9 cellular contexts compared by ENCODE assay signal in genomic region chr10:88728107-88728763, GRCh38. TPM values are rescaled to one million over a fixed set of nuclear protein-coding genes. Genes with fewer than 3 reads are reported as not detected.
DNase-seq lines count a peak whose midpoint lies in the region; ATAC-seq and TF ChIP-seq lines count a peak whose summit lies in the region.
"Had no signal": no experiment of that assay in that cellular context is flagged by ENCODE, and none has a peak within 500 bp of the region (broad histone marks: within the 10 kb centered on the region; RNA-seq: fewer than 3 reads in every experiment).

No MANE protein-coding gene starts in this region.

- peaks cover 10% of the 10 kb centered on the region for H3K27me3 Mint-ChIP-seq in activated T-cell treated with anti-CD3 and anti-CD28 coated beads, Interleukin-2, amount 50 U/mL, for 72 hours (ENCODE audit: low read depth)

- H3K4me3 Mint-ChIP-seq in activated T-cell treated with anti-CD3 and anti-CD28 coated beads, Interleukin-2, amount 50 U/mL, for 72 hours = no peak overlapping the region

- H3K9me3 Mint-ChIP-seq in activated T-cell treated with anti-CD3 and anti-CD28 coated beads, Interleukin-2, amount 50 U/mL, for 72 hours = no peaks in the 10 kb centered on the region

- H3K4me3 ChIP-seq in left lung = no peak overlapping the region
- H3K4me3 ChIP-seq in gastroesophageal sphincter = no peak overlapping the region
- H3K4me3 ChIP-seq: SK-N-MC had no signal

- H3K4me1 ChIP-seq in left lung (no peaks in the 10 kb centered on the region), gastroesophageal sphincter (no peaks in the 10 kb centered on the region)

- H3K36me3 Mint-ChIP-seq in activated T-cell treated with anti-CD3 and anti-CD28 coated beads, Interleukin-2, amount 50 U/mL, for 72 hours (ENCODE audit: insufficient read depth in 2 of 2) = no peaks in the 10 kb centered on the region

- TF ChIP-seq EP300 in gastroesophageal sphincter (IDR thresholded peaks at IDR 0.05) = no peak

- WGBS in gastroesophageal sphincter (ENCODE audit: low coverage in 1 of 2), 2 donors = 80 to 81% methylated on average over 1 to 10 of the region's 30 CpGs

- no peak for TF ChIP-seq POLR2A in gastroesophageal sphincter (IDR thresholded peaks at IDR 0.05)

- H3K27ac Mint-ChIP-seq in activated T-cell treated with anti-CD3 and anti-CD28 coated beads, Interleukin-2, amount 50 U/mL, for 72 hours = no peak overlapping the region

- peak; percentile 62 to 75 for ATAC-seq in activated T-cell treated with anti-CD3 and anti-CD28 coated beads, Interleukin-2, amount 50 U/mL, for 72 hours (replicated peaks in 1 of 2)
- no peak for ATAC-seq in left lung
- no peak for ATAC-seq in HG03439 (IDR thresholded peaks at IDR 0.05; ENCODE audit: unreplicated experiment)
- ATAC-seq in gastroesophageal sphincter = no peak

- H3K36me3 ChIP-seq in left lung (no peaks in the 10 kb centered on the region), gastroesophageal sphincter (no peaks in the 10 kb centered on the region)

- no peaks in the 10 kb centered on the region for H3K9me3 ChIP-seq in left lung
- H3K9me3 ChIP-seq in gastroesophageal sphincter = no peaks in the 10 kb centered on the region

- DNase-seq in AG20443 (ENCODE audit: low spot score) (peak; percentile 11), HT-29 (ENCODE audit: low spot score) (peak; percentile 21), left lung (peak; percentile 32 to 76), NCI-H1930 (lab: John Stamatoyannopoulos, UW) (no peak), NCI-H2227 treated with DMSO at 0.1 percent for 48 hours (lab: John Stamatoyannopoulos, UW) (no peak)
- peak; percentile 77 to 81 for DNase-seq in activated T-cell treated with anti-CD3 and anti-CD28 coated beads, Interleukin-2, amount 50 U/mL, for 72 hours

- peaks cover 0 to 7% of the 10 kb centered on the region in 2 donors for H3K27me3 ChIP-seq in left lung
- peaks cover 18% of the 10 kb centered on the region for H3K27me3 ChIP-seq in gastroesophageal sphincter

- H3K4me1 Mint-ChIP-seq in activated T-cell treated with anti-CD3 and anti-CD28 coated beads, Interleukin-2, amount 50 U/mL, for 72 hours (ENCODE audit: low read depth) = peaks cover 6% of the 10 kb centered on the region

- H3K27ac ChIP-seq in left lung = no peak overlapping the region
- no peak overlapping the region for H3K27ac ChIP-seq in gastroesophageal sphincter
- H3K27ac ChIP-seq: SK-N-MC had no signal

- intact Hi-C loops in left lung (cut with DNase I) = no loop called here

- TF ChIP-seq CTCF in left lung (IDR thresholded peaks at IDR 0.05) (no peak), gastroesophageal sphincter (IDR thresholded peaks at IDR 0.05) (no peak)

RNA-seq across cellular contexts. Expression of gene LIPK, which starts 22.2 kb away (rescaled TPM):
- not detected in 2 replicates for total RNA-seq in HT-29 (2014; rRNA removed; shearing (Covaris generic))
- total RNA-seq in activated T-cell treated with anti-CD3 and anti-CD28 coated beads, Interleukin-2, amount 50 U/mL, for 72 hours = not detected
- total RNA-seq in left lung = not detected
- total RNA-seq in gastroesophageal sphincter = not detected

RNA-seq across cellular contexts. Expression of gene LIPN, which starts 31.6 kb away (rescaled TPM):
- total RNA-seq in HT-29 (2014; rRNA removed; shearing (Covaris generic)) = not detected in 2 replicates
- total RNA-seq in activated T-cell treated with anti-CD3 and anti-CD28 coated beads, Interleukin-2, amount 50 U/mL, for 72 hours = not detected
- total RNA-seq in left lung (1 to 10 TPM in 1 of 2 donors, not detected in 1; 1.2 TPM), gastroesophageal sphincter (under 1 TPM in 1 of 4 donors, not detected in 3; 0.94 TPM)

Comparison
In these comparisons a context has a peak if more than half of its experiments do, and no peak if none do; other contexts are left out.
1. DNase-seq: peak in AG20443 (single experiment), HT-29 (single experiment), activated T-cell treated with anti-CD3 and anti-CD28 coated beads, Interleukin-2, amount 50 U/mL, for 72 hours (2 of 2) and left lung (2 of 2); none in NCI-H1930 (0 of 2) and NCI-H2227 treated with DMSO at 0.1 percent for 48 hours (single experiment).
2. ATAC-seq: peak in activated T-cell treated with anti-CD3 and anti-CD28 coated beads, Interleukin-2, amount 50 U/mL, for 72 hours (2 of 2); none in left lung (single experiment), HG03439 (single experiment) and gastroesophageal sphincter (single experiment).